23 cellular contexts compared by ENCODE assay signal in the genomic region with DNA sequence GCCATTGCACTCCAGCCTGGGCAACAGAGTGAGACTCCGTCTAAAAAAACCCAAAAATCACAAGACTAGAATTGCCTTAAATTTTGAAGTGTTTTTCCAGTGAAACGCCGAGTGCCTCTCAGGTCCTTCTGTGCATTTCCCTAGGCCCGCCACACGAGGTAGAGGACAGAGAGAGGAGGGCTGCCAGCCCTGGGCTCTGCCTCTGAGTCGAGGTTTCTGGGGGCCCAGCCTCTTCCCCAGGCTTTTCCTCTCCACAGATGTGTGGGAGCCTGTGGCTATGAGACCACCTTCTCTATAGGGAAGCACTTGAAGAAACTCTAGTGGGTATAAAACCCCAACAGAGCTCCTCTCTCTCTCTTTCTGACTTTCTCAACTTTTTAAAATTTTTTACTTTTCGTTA. TPM values are rescaled to one million over a fixed set of nuclear protein-coding genes. Genes with fewer than 3 reads are reported as not detected.
DNase-seq lines count a peak whose midpoint lies in the region; FAIRE-seq and TF ChIP-seq lines count a peak whose summit lies in the region.
"Had no signal": no experiment of that assay in that cellular context is flagged by ENCODE, and none has a peak within 500 bp of the region (broad histone marks: within the 10 kb centered on the region; RNA-seq: fewer than 3 reads in every experiment).

No MANE protein-coding gene starts in this region.

- H3K9ac ChIP-seq in H1 (replicated peaks in 1 of 4; ENCODE audit: extremely low read depth in 1 of 4, low read depth in 3 of 4, low read length in 3 of 4): no peak overlapping the region

- no peak for TF ChIP-seq RAD21 in H1 (IDR thresholded peaks at IDR 0.05 in 1 of 2, conservative IDR thresholded peaks at IDR 0.05 in 1 of 2; ENCODE audit: low read depth in 2 of 2, low read length in 2 of 2)

- H3K23me2 ChIP-seq in H1 (ENCODE audit: low read depth, low read length): no peaks in the 10 kb centered on the region

- H3K4me1 ChIP-seq in H1 (replicated peaks in 1 of 4; ENCODE audit: control insufficient read depth in 3 of 4, insufficient read depth in 4 of 4, low read length in 3 of 4) (no peaks in the 10 kb centered on the region; a peak in 1 of 7 replicates), osteoblast (ENCODE audit: insufficient read depth, low read length) (peaks cover 6% of the 10 kb centered on the region)

- H3K27ac ChIP-seq in H1 (ENCODE audit: low read depth, low read length) (no peak overlapping the region), osteoblast (ENCODE audit: low read depth, low read length) (no peak overlapping the region)

- FAIRE-seq in H1 (lab: Jason Lieb, UNC): no peak
- FAIRE-seq: A204.1, K562 had no signal

- peak in 2 of 3 experiments; percentile 7 to 14; a peak in 1 of 4 replicates for TF ChIP-seq CTCF in H1 (IDR thresholded peaks at IDR 0.05; ENCODE audit: control extremely low read depth in 1 of 3, insufficient read depth in 1 of 3, low read depth in 1 of 3, low read length in 3 of 3)
- no peak for TF ChIP-seq CTCF in osteoblast (IDR thresholded peaks at IDR 0.05; ENCODE audit: extremely low read depth, low read depth, low read length)

- H2BK5ac ChIP-seq in H1 (ENCODE audit: low read depth, low read length): no peak overlapping the region

- no peak overlapping the region for H2BK15ac ChIP-seq in H1 (ENCODE audit: low read length)

- H3K23ac ChIP-seq in H1 (ENCODE audit: insufficient read length): no peak overlapping the region

- H2BK120ac ChIP-seq in H1 (replicated peaks; ENCODE audit: low read depth, low read length): no peak overlapping the region

- H4K8ac ChIP-seq in H1 (ENCODE audit: extremely low read depth, insufficient read depth, low read length): no peak overlapping the region

- H3K79me2 ChIP-seq in H1 (ENCODE audit: control insufficient read depth in 1 of 2, insufficient read depth in 2 of 2, low read length in 2 of 2) (no peaks in the 10 kb centered on the region), osteoblast (ENCODE audit: insufficient read depth, low read length) (no peaks in the 10 kb centered on the region)

- no peak overlapping the region for H3K4ac ChIP-seq in H1 (replicated peaks; ENCODE audit: insufficient read length, low read depth, low read length)

- H3K4me3 ChIP-seq in H1 (ENCODE audit: extremely low read depth in 1 of 4, insufficient read depth in 2 of 4, low read depth in 3 of 4, low read length in 4 of 4) (no peak overlapping the region), osteoblast (ENCODE audit: insufficient read depth, low read length) (no peak overlapping the region)
- H3K4me3 ChIP-seq: K562 had no signal

- H3K14ac ChIP-seq in H1 (ENCODE audit: insufficient read length): no peak overlapping the region

- no peaks in the 10 kb centered on the region for H3K36me3 ChIP-seq in H1 (ENCODE audit: control insufficient read depth in 2 of 4, insufficient read depth in 4 of 4, low read length in 3 of 4)
- H3K36me3 ChIP-seq in osteoblast (ENCODE audit: insufficient read depth, low read length): no peaks in the 10 kb centered on the region

- no peak overlapping the region for H4K91ac ChIP-seq in H1 (replicated peaks; ENCODE audit: insufficient read length, low read length)

- H4K5ac ChIP-seq in H1 (ENCODE audit: insufficient read length, low read depth, low read length): no peak overlapping the region

- H2AFZ ChIP-seq in H1 (ENCODE audit: low read length) (no peak overlapping the region), osteoblast (ENCODE audit: low read length) (no peak overlapping the region)

- H2AK5ac ChIP-seq in H1 (ENCODE audit: low read depth, low read length): no peak overlapping the region

- no peak overlapping the region for H2BK20ac ChIP-seq in H1 (ENCODE audit: low read length)

- no peaks in the 10 kb centered on the region for H3K79me1 ChIP-seq in H1 (ENCODE audit: low read depth, low read length)

- no peak overlapping the region for H3K56ac ChIP-seq in H1 (replicated peaks; ENCODE audit: insufficient read length, low read depth, low read length)

- WGBS in H1 (ENCODE audit: extremely low coverage in 1 of 2, insufficient coverage in 1 of 2, insufficient read length in 1 of 2, insufficient replicate concordance in 2 of 2, low coverage in 1 of 2, low lambda C conversion rate in 2 of 2, missing lambda C conversion rate in 1 of 2), 2 experiments: 80% methylated on average over 7 of the region's 7 CpGs; no CpG with 5 or more reads in 1 of the 2 experiments

- POLR2A ChIA-PET in H1 (lab: Charles Lee; ENCODE audit: partially characterized antibody): no interaction called here

- H2BK12ac ChIP-seq in H1 (ENCODE audit: low read depth, low read length): no peak overlapping the region

- TF ChIP-seq POLR2A in H1 (IDR thresholded peaks at IDR 0.05; ENCODE audit: control extremely low read depth in 1 of 2, low read depth in 2 of 2, low read length in 2 of 2): no peak

- TF ChIP-seq EP300 in H1 (IDR thresholded peaks at IDR 0.05; ENCODE audit: borderline replicate concordance in 1 of 2, low read depth in 2 of 2, low read length in 2 of 2): no peak

- DNase-seq in activated effector memory CD4-positive, alpha-beta T cell treated with anti-CD3 and anti-CD28 coated beads, Interleukin-2, amount 50 U/mL, for 16 hours: peak; percentile 50
- no peak for DNase-seq in activated effector memory CD4-positive, alpha-beta T cell treated with Interleukin-2 at 50 U/mL for 16 hours
- DNase-seq in H1 (ENCODE audit: low read depth in 1 of 2, low spot score in 2 of 2) (no peak), osteoblast (ENCODE audit: insufficient read length, low spot score, missing footprints) (peak; percentile 63), NOMO-1 (lab: John Stamatoyannopoulos, UW; ENCODE audit: unreplicated experiment in 2 of 2) (no peak), hypothalamus (lab: John Stamatoyannopoulos, UW) (no peak), NCI-H446 treated with DMSO at 0.1 percent for 48 hours (lab: John Stamatoyannopoulos, UW) (no peak)
- DNase-seq: Caco-2; CD4-positive, alpha-beta T cell; DMS153; GDM1; NCI-H1092 treated with DMSO at 0.1 percent for 48 hours; NCI-H146; NCI-H2081; NCI-H510A; NCI-H748 treated with DMSO at 0.1 percent for 48 hours; NK-92 treated with Interleukin-12 subunit alpha and Interleukin-12 subunit beta, amount 100 ng/mL, for 24 hours; Right ventricle myocardium superior had no signal

- CTCF ChIA-PET in H1 (lab: Charles Lee; ENCODE audit: partially characterized antibody): interaction anchor here (0.9 to 16.4 kb wide), 10 partner anchors 10 to 155 kb away, joined by 3 to 252 read pairs (median 18); partner anchors contain the start of gene EHD4

- H3K27me3 ChIP-seq in H1 (replicated peaks in 1 of 4; ENCODE audit: control insufficient read depth in 3 of 4, extremely low read depth in 1 of 4, insufficient read depth in 3 of 4, low read length in 3 of 4): no peaks in the 10 kb centered on the region; a peak in 1 of 7 replicates
- peaks cover 6% of the 10 kb centered on the region for H3K27me3 ChIP-seq in osteoblast (ENCODE audit: insufficient read depth, low read length)

- no peak overlapping the region for H3K18ac ChIP-seq in H1 (ENCODE audit: extremely low read depth, low read length)

- H3K4me2 ChIP-seq in H1 (ENCODE audit: insufficient read depth in 1 of 2, low read depth in 2 of 2, low read length in 2 of 2): no peak overlapping the region
- H3K4me2 ChIP-seq in osteoblast (ENCODE audit: insufficient read depth, low read length): no peak overlapping the region

- H4K20me1 ChIP-seq in H1 (replicated peaks in 1 of 2; ENCODE audit: control insufficient read depth in 1 of 2, insufficient read depth in 2 of 2, low read length in 2 of 2) (no peaks in the 10 kb centered on the region), osteoblast (ENCODE audit: insufficient read depth, low read length) (no peaks in the 10 kb centered on the region)

- no peaks in the 10 kb centered on the region for H3K9me3 ChIP-seq in H1 (ENCODE audit: insufficient read depth in 2 of 2, low read depth in 1 of 2, low read length in 1 of 2)
- no peaks in the 10 kb centered on the region for H3K9me3 ChIP-seq in osteoblast (ENCODE audit: low read depth, low read length)
- H3K9me3 ChIP-seq: Caco-2 had no signal

TF ChIP-seq in H1, 55 proteins besides CTCF, POLR2A, EP300 and RAD21 (continues in another document):
- TF ChIP-seq, protein P1, sequence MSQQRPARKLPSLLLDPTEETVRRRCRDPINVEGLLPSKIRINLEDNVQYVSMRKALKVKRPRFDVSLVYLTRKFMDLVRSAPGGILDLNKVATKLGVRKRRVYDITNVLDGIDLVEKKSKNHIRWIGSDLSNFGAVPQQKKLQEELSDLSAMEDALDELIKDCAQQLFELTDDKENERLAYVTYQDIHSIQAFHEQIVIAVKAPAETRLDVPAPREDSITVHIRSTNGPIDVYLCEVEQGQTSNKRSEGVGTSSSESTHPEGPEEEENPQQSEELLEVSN (IDR thresholded peaks at IDR 0.05): no peak
- TF ChIP-seq RXRA (IDR thresholded peaks at IDR 0.05; ENCODE audit: insufficient read depth, low read depth, low read length): no peak
- no peak for TF ChIP-seq GTF2F1 (IDR thresholded peaks at IDR 0.05; ENCODE audit: borderline replicate concordance, low read depth, low read length)
- no peak for TF ChIP-seq POLR2AphosphoS5 (IDR thresholded peaks at IDR 0.05; ENCODE audit: low read depth, low read length)
- no peak for TF ChIP-seq SIX5 (IDR thresholded peaks at IDR 0.05; ENCODE audit: low read depth, low read length)
- no peak for TF ChIP-seq CHD1 (IDR thresholded peaks at IDR 0.05; ENCODE audit: low read depth, low read length)

RNA-seq across cellular contexts. Expression of gene EHD4, which starts 10.9 kb away (rescaled TPM):
- 24.5 and 25.6 TPM in 2 replicates for total RNA-seq in H1 (2021; fragmentation: NEBNext Ultra II Directional; extraction: Animal tissue kit (Norgen Biotek cat#: 25700))
- polyA plus RNA-seq in H1 (2011; rRNA removed): 17.5 and 19.8 TPM in 2 replicates
- polyA plus RNA-seq in H1 (2011; cell fraction: cytosol; rRNA removed): 18.3 TPM
- 17.6 TPM for polyA plus RNA-seq in H1 (2011; cell fraction: nucleus; rRNA removed)
- polyA plus RNA-seq in H1 (2012, experiment 1 of 2): 17.4 to 19.9 TPM (median 19.3 TPM) in 4 replicates
- polyA plus RNA-seq in H1 (2012, experiment 2 of 2): 19.4 TPM
- 12.8 TPM for polyA plus RNA-seq in H1 (2013, experiment 1 of 2)
- 13.5 TPM for polyA plus RNA-seq in H1 (2013, experiment 2 of 2)
- 23.8 TPM in 2 replicates for polyA minus RNA-seq in H1 (2011; rRNA and poly(A)+ RNA removed)
- polyA minus RNA-seq in H1 (2011; cell fraction: cytosol; rRNA and poly(A)+ RNA removed): 16.7 TPM
- polyA minus RNA-seq in H1 (2011; cell fraction: nucleus; rRNA and poly(A)+ RNA removed): 25.9 TPM
- total RNA-seq in osteoblast: 15.9 and 18.0 TPM in 2 replicates

RNA-seq across cellular contexts. Expression of gene PLA2G4E, which starts 37.6 kb away (rescaled TPM):
- not detected in 2 replicates for total RNA-seq in H1 (2021; fragmentation: NEBNext Ultra II Directional; extraction: Animal tissue kit (Norgen Biotek cat#: 25700))
- 0.03 TPM in 2 replicates for polyA plus RNA-seq in H1 (2011; rRNA removed)
- not detected for polyA plus RNA-seq in H1 (2011; cell fraction: cytosol; rRNA removed)
- polyA plus RNA-seq in H1 (2011; cell fraction: nucleus; rRNA removed): 0.04 TPM
- polyA plus RNA-seq in H1 (2012, experiment 1 of 2): not detected in 4 replicates
- polyA plus RNA-seq in H1 (2012, experiment 2 of 2): not detected
- polyA plus RNA-seq in H1 (2013, experiment 1 of 2): not detected
- 0.04 TPM for polyA plus RNA-seq in H1 (2013, experiment 2 of 2)
- not detected in 2 replicates for polyA minus RNA-seq in H1 (2011; rRNA and poly(A)+ RNA removed)
- polyA minus RNA-seq in H1 (2011; cell fraction: cytosol; rRNA and poly(A)+ RNA removed): not detected
- polyA minus RNA-seq in H1 (2011; cell fraction: nucleus; rRNA and poly(A)+ RNA removed): not detected
- total RNA-seq in osteoblast: not detected in 2 replicates
- total RNA-seq: CD4-positive, alpha-beta T cell; Daoy; K562; OCI-LY7; Right ventricle myocardium superior had no signal
- polyA plus RNA-seq: BJ had no signal

Comparison
In these comparisons a context has a peak if more than half of its experiments do, and no peak if none do; other contexts are left out.
1. DNase-seq: peak in activated effector memory CD4-positive, alpha-beta T cell treated with anti-CD3 and anti-CD28 coated beads, Interleukin-2, amount 50 U/mL, for 16 hours (single experiment) and osteoblast (single experiment); none in activated effector memory CD4-positive, alpha-beta T cell treated with Interleukin-2 at 50 U/mL for 16 hours (single experiment), H1 (0 of 2), NOMO-1 (0 of 2), hypothalamus (0 of 51) and NCI-H446 treated with DMSO at 0.1 percent for 48 hours (single experiment).